Comparison of ENCODE assay signal across 17 cellular contexts in the genomic region with DNA sequence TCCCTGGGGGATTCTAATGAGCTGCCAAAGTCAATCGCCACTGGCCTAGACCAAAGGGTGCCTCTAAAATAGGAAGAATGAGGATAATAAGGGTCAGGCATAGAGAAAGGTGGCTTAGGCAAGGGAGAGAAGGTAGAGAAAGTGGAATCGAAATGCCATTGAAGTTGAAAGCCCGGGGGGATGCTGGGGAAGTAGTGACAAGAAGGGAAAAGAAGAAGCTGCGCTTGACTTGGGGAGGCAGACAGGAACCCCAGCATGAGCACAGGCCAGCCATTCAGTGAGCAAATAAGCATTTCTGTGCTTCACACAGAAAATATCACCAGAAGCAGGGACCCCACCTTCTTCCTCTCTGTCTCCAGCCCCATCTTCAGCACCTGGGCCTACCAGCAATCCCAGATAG. TPM values are rescaled to one million over a fixed set of nuclear protein-coding genes. Genes with fewer than 3 reads are reported as not detected.
A peak's percentile ranks its signal among the peaks of the same experiment; 100 is the strongest.
DNase-seq lines count a peak whose midpoint lies in the region; ATAC-seq and TF ChIP-seq lines count a peak whose summit lies in the region.
"Had no signal": no experiment of that assay in that cellular context is flagged by ENCODE, and none has a peak within 500 bp of the region (broad histone marks: within the 10 kb centered on the region; RNA-seq: fewer than 3 reads in every experiment).

No MANE protein-coding gene starts in this region.

- no peak overlapping the region for H3K9ac ChIP-seq in mammary epithelial cell (ENCODE audit: insufficient read depth, low read length)

- no peaks in the 10 kb centered on the region for H3K4me1 ChIP-seq in breast epithelium
- no peaks in the 10 kb centered on the region for H3K4me1 ChIP-seq in mammary epithelial cell (ENCODE audit: insufficient read depth, low read length)
- H3K4me1 ChIP-seq in lower lobe of right lung = no peaks in the 10 kb centered on the region
- H3K4me1 ChIP-seq in upper lobe of left lung = peaks cover 0 to 4% (median 0%) of the 10 kb centered on the region in 4 donors
- H3K4me1 ChIP-seq: left ventricle myocardium inferior had no signal

- H3K27me3 Mint-ChIP-seq in activated T-helper 2 cell treated with anti-CD3 and anti-CD28 coated beads, Interferon-gamma antibody, Interleukin-2, Interleukin-4, amounts not matched to agents 10 μg/mL and 5 μg/mL and 100 μg/mL, durations not matched to agents 14 hours and 24 hours and 36 hours (ENCODE audit: low read depth) = no peaks in the 10 kb centered on the region
- H3K27me3 Mint-ChIP-seq in type B pancreatic cell = no peaks in the 10 kb centered on the region
- H3K27me3 Mint-ChIP-seq: progenitor cell of endocrine pancreas had no signal

- H3K79me2 ChIP-seq in mammary epithelial cell (ENCODE audit: insufficient read depth, low read length) = no peaks in the 10 kb centered on the region

- TF ChIP-seq CTCF in breast epithelium (IDR thresholded peaks at IDR 0.05) (no peak), mammary epithelial cell (conservative IDR thresholded peaks at IDR 0.05 in 1 of 2, IDR thresholded peaks at IDR 0.05 in 1 of 2; ENCODE audit: extremely low read depth in 1 of 2, insufficient read depth in 1 of 2, low read depth in 1 of 2, low read length in 2 of 2) (no peak), lower lobe of right lung (IDR thresholded peaks at IDR 0.05) (no peak), upper lobe of left lung (IDR thresholded peaks at IDR 0.05) (no peak), type B pancreatic cell (conservative IDR thresholded peaks at IDR 0.05) (no peak)

- no peak for TF ChIP-seq EP300 in upper lobe of left lung (IDR thresholded peaks at IDR 0.05)

- H3K27me3 ChIP-seq in breast epithelium = no peaks in the 10 kb centered on the region
- no peaks in the 10 kb centered on the region for H3K27me3 ChIP-seq in mammary epithelial cell (ENCODE audit: insufficient read depth, low read length)
- no peaks in the 10 kb centered on the region for H3K27me3 ChIP-seq in lower lobe of right lung (ENCODE audit: low read depth)
- H3K27me3 ChIP-seq in upper lobe of left lung = no peaks in the 10 kb centered on the region

- H2AFZ ChIP-seq in mammary epithelial cell (ENCODE audit: low read depth, low read length) = no peak overlapping the region

- H3K4me3 ChIP-seq in breast epithelium (peak overlapping the region in 2 of 3 donors; percentile 7 to 29), mammary epithelial cell (replicated peaks in 1 of 3; ENCODE audit: insufficient read depth in 1 of 3, low read depth in 2 of 3, low read length in 3 of 3) (no peak overlapping the region), lower lobe of right lung (peak overlapping the region; percentile 39), upper lobe of left lung (peak overlapping the region in 3 of 4 donors; percentile 8 to 32 (median 26))
- H3K4me3 ChIP-seq: left ventricle myocardium inferior had no signal

- no peak overlapping the region for H3K27ac ChIP-seq in breast epithelium
- no peak overlapping the region for H3K27ac ChIP-seq in mammary epithelial cell (ENCODE audit: insufficient read depth, low read depth, low read length)
- peak overlapping the region; percentile 46 for H3K27ac ChIP-seq in lower lobe of right lung
- peak overlapping the region in 2 of 4 donors; percentile 45 to 62 for H3K27ac ChIP-seq in upper lobe of left lung
- H3K27ac ChIP-seq: HL-60, left ventricle myocardium inferior had no signal

- H3K4me2 ChIP-seq in mammary epithelial cell (ENCODE audit: insufficient read depth, low read depth, low read length) = no peak overlapping the region

- H3K36me3 Mint-ChIP-seq in activated T-helper 2 cell treated with anti-CD3 and anti-CD28 coated beads, Interferon-gamma antibody, Interleukin-2, Interleukin-4, amounts not matched to agents 10 μg/mL and 5 μg/mL and 100 μg/mL, durations not matched to agents 14 hours and 24 hours and 36 hours (ENCODE audit: low read depth) = peaks cover 70% of the 10 kb centered on the region
- no peaks in the 10 kb centered on the region for H3K36me3 Mint-ChIP-seq in type B pancreatic cell

- H3K9me3 Mint-ChIP-seq in activated T-helper 2 cell treated with anti-CD3 and anti-CD28 coated beads, Interferon-gamma antibody, Interleukin-2, Interleukin-4, amounts not matched to agents 10 μg/mL and 5 μg/mL and 100 μg/mL, durations not matched to agents 14 hours and 24 hours and 36 hours = no peaks in the 10 kb centered on the region
- H3K9me3 Mint-ChIP-seq in type B pancreatic cell = no peaks in the 10 kb centered on the region

- dilution Hi-C loops in mammary epithelial cell (cut with HindIII; ENCODE audit: low sequenced_read_pairs) = no loop called here

- intact Hi-C loops in breast epithelium (cut with DNase I; ENCODE audit: low total_unique reads) = no loop called here
- intact Hi-C loops in mammary epithelial cell (cut with micrococcal nuclease) = no loop called here
- intact Hi-C loops in activated T-helper 2 cell treated with anti-CD3 and anti-CD28 coated beads, Interferon-gamma antibody, Interleukin-2, Interleukin-4, amounts not matched to agents 10 μg/mL and 5 μg/mL and 100 μg/mL, durations not matched to agents 14 hours and 24 hours and 36 hours (cut with micrococcal nuclease) = loop anchor here (2.0 kb wide), 1 partner anchor 13 kb away; no protein-coding TSS in a partner anchor
- intact Hi-C loops in lower lobe of right lung (cut with DNase I) = no loop called here

- in situ Hi-C loops in mammary epithelial cell (cut with MboI; ENCODE audit: low sequenced_read_pairs in 2 of 2) = no loop called here

- H3K4me1 Mint-ChIP-seq in activated T-helper 2 cell treated with anti-CD3 and anti-CD28 coated beads, Interferon-gamma antibody, Interleukin-2, Interleukin-4, amounts not matched to agents 10 μg/mL and 5 μg/mL and 100 μg/mL, durations not matched to agents 14 hours and 24 hours and 36 hours (ENCODE audit: low read depth) = peaks cover 34% of the 10 kb centered on the region
- H3K4me1 Mint-ChIP-seq in type B pancreatic cell (ENCODE audit: unreplicated experiment) = no peaks in the 10 kb centered on the region

- no peaks in the 10 kb centered on the region for H3K9me3 ChIP-seq in breast epithelium
- no peaks in the 10 kb centered on the region for H3K9me3 ChIP-seq in mammary epithelial cell (replicated peaks; ENCODE audit: insufficient read depth, low read length)
- H3K9me3 ChIP-seq in lower lobe of right lung = no peaks in the 10 kb centered on the region
- no peaks in the 10 kb centered on the region for H3K9me3 ChIP-seq in upper lobe of left lung
- H3K9me3 ChIP-seq: left ventricle myocardium inferior had no signal

- BruUV-seq in mammary epithelial cell (replicated peaks; lab: Mats Ljungman, UMichigan) = no TSS peak

- ATAC-seq in lower lobe of right lung (no peak), upper lobe of left lung (ENCODE audit: low FRiP score in 2 of 2) (no peak), GM18868 (IDR thresholded peaks at IDR 0.05; ENCODE audit: unreplicated experiment) (no peak), HG02642 (IDR thresholded peaks at IDR 0.05; ENCODE audit: poor library complexity, unreplicated experiment) (no peak)
- ATAC-seq: Panc1, SK-N-SH treated with all-trans-retinoic acid at 6 μM for 48 hours had no signal

- H3K27ac Mint-ChIP-seq in activated T-helper 2 cell treated with anti-CD3 and anti-CD28 coated beads, Interferon-gamma antibody, Interleukin-2, Interleukin-4, amounts not matched to agents 10 μg/mL and 5 μg/mL and 100 μg/mL, durations not matched to agents 14 hours and 24 hours and 36 hours = peak overlapping the region; percentile 97
- no peak overlapping the region for H3K27ac Mint-ChIP-seq in type B pancreatic cell
- H3K27ac Mint-ChIP-seq: progenitor cell of endocrine pancreas had no signal

- H4K20me1 ChIP-seq in mammary epithelial cell (ENCODE audit: insufficient read depth, low read length) = no peaks in the 10 kb centered on the region

- 88% methylated on average over 4 of the region's 4 CpGs for WGBS in mammary epithelial cell (ENCODE audit: low coverage, missing lambda C conversion rate)
- WGBS in upper lobe of left lung, 2 donors = 75 to 79% methylated on average over 4 of the region's 4 CpGs

- CTCF ChIA-PET in mammary epithelial cell (lab: Charles Lee; ENCODE audit: low non-redundant PET) = interaction anchor here (0.6 kb wide), 1 partner anchor 58 kb away, joined by 3 read pairs; no protein-coding TSS in a partner anchor

- no peaks in the 10 kb centered on the region for H3K36me3 ChIP-seq in breast epithelium
- no peaks in the 10 kb centered on the region for H3K36me3 ChIP-seq in mammary epithelial cell (ENCODE audit: insufficient read depth, low read length)
- no peaks in the 10 kb centered on the region for H3K36me3 ChIP-seq in lower lobe of right lung
- H3K36me3 ChIP-seq in upper lobe of left lung = no peaks in the 10 kb centered on the region
- H3K36me3 ChIP-seq: left ventricle myocardium inferior had no signal

- TF ChIP-seq POLR2A in breast epithelium (IDR thresholded peaks at IDR 0.05) (no peak), upper lobe of left lung (IDR thresholded peaks at IDR 0.05) (no peak)

- DNase-seq in breast epithelium (ENCODE audit: low spot score in 2 of 2) (no peak), mammary epithelial cell (no peak), lower lobe of right lung (no peak), upper lobe of left lung (no peak), type B pancreatic cell (ENCODE audit: extremely low spot score, unreplicated experiment) (no peak)
- no peak for DNase-seq in activated T-helper 2 cell treated with anti-CD3 and anti-CD28 coated beads, Interferon-gamma antibody, Interleukin-2, Interleukin-4, amounts not matched to agents 10 μg/mL and 5 μg/mL and 100 μg/mL, durations not matched to agents 14 hours and 24 hours and 36 hours (ENCODE audit: low spot score)
- DNase-seq: left ventricle myocardium inferior; stimulated activated CD4-positive, alpha-beta T cell treated with anti-CD3 and anti-CD28 coated beads, Interleukin-12 subunit alpha, Interleukin-12 subunit beta, amount 100 ng/mL, for 4 hours had no signal

- H3K4me3 Mint-ChIP-seq in activated T-helper 2 cell treated with anti-CD3 and anti-CD28 coated beads, Interferon-gamma antibody, Interleukin-2, Interleukin-4, amounts not matched to agents 10 μg/mL and 5 μg/mL and 100 μg/mL, durations not matched to agents 14 hours and 24 hours and 36 hours (ENCODE audit: low read depth) = peak overlapping the region; percentile 99
- H3K4me3 Mint-ChIP-seq in type B pancreatic cell = no peak overlapping the region

RNA-seq across cellular contexts. Expression of gene CD2, which starts 1.5 kb away (rescaled TPM):
- total RNA-seq in breast epithelium (1 to 10 TPM; 1.4 to 3.9 (median 3.5) TPM), mammary epithelial cell (not detected), lower lobe of right lung (9.8 TPM), upper lobe of left lung (10 to 100 TPM in 2 of 6 donors, 1 to 10 TPM in 4; 3.8 to 23.5 (median 7.9) TPM), type B pancreatic cell (ENCODE audit: low replicate concordance) (0.17 TPM in 1 of 2 replicates, not detected in the other)
- not detected for polyA plus RNA-seq in mammary epithelial cell
- polyA minus RNA-seq in mammary epithelial cell = not detected
- 284 and 304 TPM in 2 replicates for total RNA-seq in activated T-helper 2 cell treated with anti-CD3 and anti-CD28 coated beads, Interferon-gamma antibody, Interleukin-2, Interleukin-4, amounts not matched to agents 10 μg/mL and 5 μg/mL and 100 μg/mL, durations not matched to agents 14 hours and 24 hours and 36 hours
- total RNA-seq: cerebellum, frontal cortex, progenitor cell of endocrine pancreas had no signal
- polyA plus RNA-seq: AG04450 had no signal

Comparison
In these comparisons a context has a peak if more than half of its experiments do, and no peak if none do; other contexts are left out.
1. H3K4me3 ChIP-seq: peak in breast epithelium (2 of 3), lower lobe of right lung (single experiment) and upper lobe of left lung (3 of 4); none in mammary epithelial cell (0 of 3).
2. RNA of gene CD2, which starts 1.5 kb away (total RNA-seq): 284 to 304 TPM in activated T-helper 2 cell treated with anti-CD3 and anti-CD28 coated beads, Interferon-gamma antibody, Interleukin-2, Interleukin-4, amounts not matched to agents 10 μg/mL and 5 μg/mL and 100 μg/mL, durations not matched to agents 14 hours and 24 hours and 36 hours; 9.8 TPM in lower lobe of right lung (single experiment), 3.8 to 23.5 TPM in upper lobe of left lung, 1.4 to 3.9 TPM in breast epithelium, not detected in mammary epithelial cell and 0.17 TPM in type B pancreatic cell; every median in the first group is over 10 times any median in the second.